Comparison of ENCODE assay signal across 9 cellular contexts in the genomic region with DNA sequence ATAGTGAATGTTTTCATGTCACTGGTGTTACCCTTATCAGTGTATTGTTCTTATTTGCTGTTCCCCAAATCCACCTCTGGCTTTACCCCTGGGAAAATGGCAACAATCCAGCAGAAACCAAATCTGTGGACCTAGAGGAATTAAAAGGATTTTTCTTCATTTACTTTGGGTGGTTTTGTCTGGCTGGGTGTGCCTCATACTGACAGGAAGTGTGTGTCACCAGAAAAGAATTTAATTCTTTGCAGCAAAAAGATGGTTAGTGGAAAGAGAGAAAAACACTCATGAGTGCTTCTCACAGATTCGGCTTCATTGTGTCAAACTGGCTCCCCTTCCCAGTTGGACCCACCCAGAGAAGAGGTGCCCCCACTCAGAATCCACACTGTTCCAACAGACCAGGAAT. TPM values are rescaled to one million over a fixed set of nuclear protein-coding genes. Genes with fewer than 3 reads are reported as not detected.
DNase-seq lines count a peak whose midpoint lies in the region; ATAC-seq lines count a peak whose summit lies in the region.
"Had no signal": no experiment of that assay in that cellular context is flagged by ENCODE, and none has a peak within 500 bp of the region (broad histone marks: within the 10 kb centered on the region; RNA-seq: fewer than 3 reads in every experiment).

No MANE protein-coding gene starts in this region.

- ATAC-seq in GM18517 (IDR thresholded peaks at IDR 0.05; ENCODE audit: unreplicated experiment), result no peak

- H3K4me3 Mint-ChIP-seq in activated T-helper 1 cell treated with anti-CD3 and anti-CD28 coated beads, Interleukin-12 subunit alpha, Interleukin-12 subunit beta, Interleukin-2, Interleukin-4 antibody, amounts not matched to agents 30 ng/mL and 10 ng/mL and 1 ng/mL, durations not matched to agents 14 hours and 24 hours and 36 hours, result no peak overlapping the region

- H3K4me3 ChIP-seq in ACC112 (ENCODE audit: low read depth, low read length) (peak overlapping the region; percentile 36), muscle layer of duodenum (ENCODE audit: low read depth in 1 of 2, low read length in 2 of 2) (no peak overlapping the region)

- H3K27ac ChIP-seq in ACC112 (ENCODE audit: low read depth, low read length) (peak overlapping the region; percentile 77), epithelial cell of prostate (peak overlapping the region; percentile 82), muscle layer of duodenum (ENCODE audit: low read length) (peak overlapping the region; percentile 53)

- H3K27me3 ChIP-seq in ACC112 (ENCODE audit: insufficient read depth, low read length) (no peaks in the 10 kb centered on the region), muscle layer of duodenum (ENCODE audit: low read depth, low read length) (no peaks in the 10 kb centered on the region)

- H3K4me1 Mint-ChIP-seq in activated T-helper 1 cell treated with anti-CD3 and anti-CD28 coated beads, Interleukin-12 subunit alpha, Interleukin-12 subunit beta, Interleukin-2, Interleukin-4 antibody, amounts not matched to agents 30 ng/mL and 10 ng/mL and 1 ng/mL, durations not matched to agents 14 hours and 24 hours and 36 hours (ENCODE audit: low read depth), result peaks cover 6% of the 10 kb centered on the region

- H3K27me3 Mint-ChIP-seq in activated T-helper 1 cell treated with anti-CD3 and anti-CD28 coated beads, Interleukin-12 subunit alpha, Interleukin-12 subunit beta, Interleukin-2, Interleukin-4 antibody, amounts not matched to agents 30 ng/mL and 10 ng/mL and 1 ng/mL, durations not matched to agents 14 hours and 24 hours and 36 hours (ENCODE audit: insufficient read depth), result peaks cover 22% of the 10 kb centered on the region
- H3K27me3 Mint-ChIP-seq: progenitor cell of endocrine pancreas had no signal

- H3K9me3 Mint-ChIP-seq in activated T-helper 1 cell treated with anti-CD3 and anti-CD28 coated beads, Interleukin-12 subunit alpha, Interleukin-12 subunit beta, Interleukin-2, Interleukin-4 antibody, amounts not matched to agents 30 ng/mL and 10 ng/mL and 1 ng/mL, durations not matched to agents 14 hours and 24 hours and 36 hours, result no peaks in the 10 kb centered on the region

- H3K27ac Mint-ChIP-seq in activated T-helper 1 cell treated with anti-CD3 and anti-CD28 coated beads, Interleukin-12 subunit alpha, Interleukin-12 subunit beta, Interleukin-2, Interleukin-4 antibody, amounts not matched to agents 30 ng/mL and 10 ng/mL and 1 ng/mL, durations not matched to agents 14 hours and 24 hours and 36 hours, result no peak overlapping the region
- H3K27ac Mint-ChIP-seq: progenitor cell of endocrine pancreas had no signal

- peaks cover 0 to 4% of the 10 kb centered on the region in 2 donors for H3K9me3 ChIP-seq in muscle layer of duodenum (ENCODE audit: control insufficient read depth in 1 of 2, low read length in 2 of 2)

- intact Hi-C loops in activated T-helper 1 cell treated with anti-CD3 and anti-CD28 coated beads, Interleukin-12 subunit alpha, Interleukin-12 subunit beta, Interleukin-2, Interleukin-4 antibody, amounts not matched to agents 30 ng/mL and 10 ng/mL and 1 ng/mL, durations not matched to agents 14 hours and 24 hours and 36 hours (cut with micrococcal nuclease), result loop anchor here (10.0 kb wide), 1 partner anchor 1322 kb away; no protein-coding TSS in a partner anchor

- DNase-seq in M059J (ENCODE audit: low read depth) (peak; percentile 96), epithelial cell of prostate (ENCODE audit: low read depth, low spot score) (no peak), NCI-H1694 (lab: John Stamatoyannopoulos, UW) (no peak)
- DNase-seq in activated effector memory CD4-positive, alpha-beta T cell treated with anti-CD3 and anti-CD28 coated beads, Interleukin-2, amount 50 U/mL, for 16 hours, result no peak
- DNase-seq in activated T-helper 1 cell treated with anti-CD3 and anti-CD28 coated beads, Interleukin-12 subunit alpha, Interleukin-12 subunit beta, Interleukin-2, Interleukin-4 antibody, amounts not matched to agents 30 ng/mL and 10 ng/mL and 1 ng/mL, durations not matched to agents 14 hours and 24 hours and 36 hours (ENCODE audit: low spot score), result no peak

- peaks cover 1% of the 10 kb centered on the region; the same call in 1 of the 2 replicates for H3K36me3 ChIP-seq in ACC112 (ENCODE audit: insufficient read depth, low read length)
- H3K36me3 ChIP-seq in muscle layer of duodenum (ENCODE audit: control insufficient read depth in 1 of 2, insufficient read depth in 2 of 2, low read length in 2 of 2), result no peaks in the 10 kb centered on the region

- peaks cover 42% of the 10 kb centered on the region for H3K4me1 ChIP-seq in ACC112 (ENCODE audit: control insufficient read depth, insufficient read depth, low read length, unreplicated experiment)
- H3K4me1 ChIP-seq in muscle layer of duodenum (ENCODE audit: control insufficient read depth in 1 of 2, insufficient read depth in 2 of 2, low read length in 2 of 2), result no peaks in the 10 kb centered on the region

- no peak overlapping the region for H2AFZ ChIP-seq in ACC112 (ENCODE audit: low read length, unreplicated experiment)

- no peaks in the 10 kb centered on the region for H3K36me3 Mint-ChIP-seq in activated T-helper 1 cell treated with anti-CD3 and anti-CD28 coated beads, Interleukin-12 subunit alpha, Interleukin-12 subunit beta, Interleukin-2, Interleukin-4 antibody, amounts not matched to agents 30 ng/mL and 10 ng/mL and 1 ng/mL, durations not matched to agents 14 hours and 24 hours and 36 hours (ENCODE audit: low read depth)

- no peaks in the 10 kb centered on the region for H3K79me2 ChIP-seq in ACC112 (ENCODE audit: control insufficient read depth, insufficient read depth, low read length, unreplicated experiment)

RNA-seq across cellular contexts. Expression of a gene that starts 38.9 kb away (rescaled TPM):
- 4.4 and 6.8 TPM in 2 replicates for total RNA-seq in M059J (2014; rRNA removed; shearing (Covaris generic))
- 0.05 TPM in 1 of 2 replicates, not detected in the other for total RNA-seq in activated T-helper 1 cell treated with anti-CD3 and anti-CD28 coated beads, Interleukin-12 subunit alpha, Interleukin-12 subunit beta, Interleukin-2, Interleukin-4 antibody, amounts not matched to agents 30 ng/mL and 10 ng/mL and 1 ng/mL, durations not matched to agents 14 hours and 24 hours and 36 hours
